ENCODE assay signal across 18 cellular contexts in genomic region chr12:58583956-58584355, GRCh38.
"Had no signal": no experiment of that assay in that cellular context is flagged by ENCODE, and none has a peak within 500 bp of the region (broad histone marks: within the 10 kb centered on the region; RNA-seq: fewer than 3 reads in every experiment).

No MANE protein-coding gene starts in this region.

- H3K9me3 Mint-ChIP-seq: activated B cell treated with CpG ODN at 0.5 μM for 24 hours; activated CD4-positive, alpha-beta T cell treated with anti-CD3 and anti-CD28 coated beads, Interleukin-2, amount 10 ng/mL, durations not matched to agents 24 days and 14 days; activated naive CD8-positive, alpha-beta T cell treated with anti-CD3 and anti-CD28 coated beads, Interleukin-2, amount 50 U/mL, for 24 hours; activated T-helper 1 cell treated with anti-CD3 and anti-CD28 coated beads, Interleukin-12 subunit alpha, Interleukin-12 subunit beta, Interleukin-2, Interleukin-4 antibody, amounts not matched to agents 30 ng/mL and 10 ng/mL and 1 ng/mL, durations not matched to agents 14 hours and 24 hours and 36 hours had no signal

- H3K4me3 ChIP-seq: cardiac muscle cell, colonic mucosa, lower lobe of right lung, thyroid gland, uterus had no signal

- H3K4me1 Mint-ChIP-seq: activated B cell treated with CpG ODN at 0.5 μM for 24 hours; activated CD4-positive, alpha-beta T cell treated with anti-CD3 and anti-CD28 coated beads, Interleukin-2, amount 10 ng/mL, durations not matched to agents 24 days and 14 days; activated naive CD8-positive, alpha-beta T cell treated with anti-CD3 and anti-CD28 coated beads, Interleukin-2, amount 50 U/mL, for 24 hours; natural killer cell; stimulated activated naive CD8-positive, alpha-beta T cell treated with anti-CD3 and anti-CD28 coated beads, Interleukin-15, amount 100 ng/mL, for 72 hours had no signal

- H3K36me3 ChIP-seq: cardiac muscle cell, colonic mucosa, lower lobe of right lung, thyroid gland, uterus had no signal

- H3K4me1 ChIP-seq: colonic mucosa, lower lobe of right lung, thyroid gland, uterus had no signal

- H3K27me3 Mint-ChIP-seq: activated B cell treated with CpG ODN at 0.5 μM for 24 hours; activated CD4-positive, alpha-beta T cell treated with anti-CD3 and anti-CD28 coated beads, Interleukin-2, amount 10 ng/mL, durations not matched to agents 24 days and 14 days; activated naive CD8-positive, alpha-beta T cell treated with anti-CD3 and anti-CD28 coated beads, Interleukin-2, amount 50 U/mL, for 24 hours; stimulated activated naive CD8-positive, alpha-beta T cell treated with anti-CD3 and anti-CD28 coated beads, Interleukin-15, amount 100 ng/mL, for 72 hours had no signal

- H3K27ac ChIP-seq: cardiac muscle cell, colonic mucosa, lower lobe of right lung, thyroid gland, uterus had no signal

- H3K4me3 Mint-ChIP-seq: activated B cell treated with CpG ODN at 0.5 μM for 24 hours; activated CD4-positive, alpha-beta T cell treated with anti-CD3 and anti-CD28 coated beads, Interleukin-2, amount 10 ng/mL, durations not matched to agents 24 days and 14 days; activated naive CD8-positive, alpha-beta T cell treated with anti-CD3 and anti-CD28 coated beads, Interleukin-2, amount 50 U/mL, for 24 hours; activated T-helper 1 cell treated with anti-CD3 and anti-CD28 coated beads, Interleukin-12 subunit alpha, Interleukin-12 subunit beta, Interleukin-2, Interleukin-4 antibody, amounts not matched to agents 30 ng/mL and 10 ng/mL and 1 ng/mL, durations not matched to agents 14 hours and 24 hours and 36 hours; natural killer cell; stimulated activated naive CD8-positive, alpha-beta T cell treated with anti-CD3 and anti-CD28 coated beads, Interleukin-15, amount 100 ng/mL, for 72 hours had no signal

- H3K27me3 ChIP-seq: colonic mucosa, thyroid gland, uterus had no signal

- DNase-seq: activated B cell treated with CpG ODN at 0.5 μM for 24 hours; activated CD4-positive, alpha-beta T cell treated with anti-CD3 and anti-CD28 coated beads, Interleukin-2, amount 10 ng/mL, durations not matched to agents 24 days and 14 days; activated naive CD4-positive, alpha-beta T cell treated with Interleukin-2 at 50 U/mL for 16 hours; activated naive CD8-positive, alpha-beta T cell treated with anti-CD3 and anti-CD28 coated beads, Interleukin-2, amount 50 U/mL, for 24 hours; colonic mucosa; effector CD4-positive, alpha-beta T cell; hypothalamus; lower lobe of right lung; natural killer cell; nucleus accumbens; stimulated activated CD4-positive, alpha-beta T cell treated with anti-CD3 and anti-CD28 coated beads, Interleukin-15, amount 100 ng/mL, for 24 hours; stimulated activated CD4-positive, alpha-beta T cell treated with anti-CD3 and anti-CD28 coated beads, Interleukin-4, amount 100 ng/mL, for 24 hours; stimulated activated naive CD8-positive, alpha-beta T cell treated with anti-CD3 and anti-CD28 coated beads, Interleukin-15, amount 100 ng/mL, for 72 hours; T-helper 1 cell; thyroid gland; uterus had no signal

- ATAC-seq: activated naive CD8-positive, alpha-beta T cell treated with anti-CD3 and anti-CD28 coated beads, Interleukin-2, amount 50 U/mL, for 24 hours; lower lobe of right lung; natural killer cell; stimulated activated naive CD8-positive, alpha-beta T cell treated with anti-CD3 and anti-CD28 coated beads, Interleukin-15, amount 100 ng/mL, for 72 hours had no signal

- H3K36me3 Mint-ChIP-seq: natural killer cell had no signal

- H3K27ac Mint-ChIP-seq: activated B cell treated with CpG ODN at 0.5 μM for 24 hours; activated CD4-positive, alpha-beta T cell treated with anti-CD3 and anti-CD28 coated beads, Interleukin-2, amount 10 ng/mL, durations not matched to agents 24 days and 14 days; activated naive CD8-positive, alpha-beta T cell treated with anti-CD3 and anti-CD28 coated beads, Interleukin-2, amount 50 U/mL, for 24 hours; activated T-helper 1 cell treated with anti-CD3 and anti-CD28 coated beads, Interleukin-12 subunit alpha, Interleukin-12 subunit beta, Interleukin-2, Interleukin-4 antibody, amounts not matched to agents 30 ng/mL and 10 ng/mL and 1 ng/mL, durations not matched to agents 14 hours and 24 hours and 36 hours; natural killer cell; stimulated activated naive CD8-positive, alpha-beta T cell treated with anti-CD3 and anti-CD28 coated beads, Interleukin-15, amount 100 ng/mL, for 72 hours had no signal

- H3K9me3 ChIP-seq: colonic mucosa, lower lobe of right lung, thyroid gland, uterus had no signal
